23 cellular contexts compared by ENCODE assay signal in the genomic region with DNA sequence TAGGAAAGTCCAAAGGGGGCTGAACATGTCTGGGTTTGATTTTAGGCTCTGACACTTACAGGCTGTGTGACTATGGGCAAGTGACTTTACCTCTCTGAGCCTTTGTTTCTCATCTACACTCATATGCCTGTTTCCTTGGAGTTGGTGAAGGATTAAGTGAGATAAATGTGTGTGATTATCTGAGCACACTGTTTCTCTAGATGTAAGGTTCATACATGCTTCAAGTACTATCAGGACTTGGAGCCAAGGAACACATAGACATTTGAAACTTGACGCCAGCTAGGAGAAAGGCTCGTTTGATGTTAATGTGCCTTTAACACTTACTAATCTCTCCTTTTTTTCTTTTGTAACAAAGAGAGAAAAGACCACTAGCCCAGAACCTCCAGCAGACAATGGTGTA. TPM values are rescaled to one million over a fixed set of nuclear protein-coding genes. Genes with fewer than 3 reads are reported as not detected.
"Had no signal": no experiment of that assay in that cellular context is flagged by ENCODE, and none has a peak within 500 bp of the region (broad histone marks: within the 10 kb centered on the region; RNA-seq: fewer than 3 reads in every experiment).

No MANE protein-coding gene starts in this region.

- H3K27ac Mint-ChIP-seq: activated T-cell treated with anti-CD3 and anti-CD28 coated beads, Interleukin-2, amount 50 U/mL, for 72 hours; mesothelial cell of epicardium; stimulated activated effector memory CD8-positive, alpha-beta T cell treated with anti-CD3 and anti-CD28 coated beads, Interleukin-12 subunit alpha, Interleukin-12 subunit beta, amount 100 ng/mL, for 72 hours had no signal

- H3K9me3 Mint-ChIP-seq: activated naive CD4-positive, alpha-beta T cell treated with anti-CD3 and anti-CD28 coated beads, Interleukin-2, amount 50 U/mL, for 24 hours; activated T-cell treated with anti-CD3 and anti-CD28 coated beads, Interleukin-2, amount 50 U/mL, for 72 hours; mesothelial cell of epicardium; natural killer cell treated with Interleukin-12 subunit alpha and Interleukin-12 subunit beta and Interleukin-15 and Interleukin-18, amount 100 ng/mL, for 72 hours; stimulated activated effector memory CD8-positive, alpha-beta T cell treated with anti-CD3 and anti-CD28 coated beads, Interleukin-12 subunit alpha, Interleukin-12 subunit beta, amount 100 ng/mL, for 72 hours had no signal

- H3K27me3 ChIP-seq: ascending aorta, upper lobe of right lung had no signal

- H3K4me3 Mint-ChIP-seq: activated naive CD4-positive, alpha-beta T cell treated with anti-CD3 and anti-CD28 coated beads, Interleukin-2, amount 50 U/mL, for 24 hours; activated T-cell treated with anti-CD3 and anti-CD28 coated beads, Interleukin-2, amount 50 U/mL, for 72 hours; mesothelial cell of epicardium; stimulated activated effector memory CD8-positive, alpha-beta T cell treated with anti-CD3 and anti-CD28 coated beads, Interleukin-12 subunit alpha, Interleukin-12 subunit beta, amount 100 ng/mL, for 72 hours had no signal

- H3K4me1 Mint-ChIP-seq: mesothelial cell of epicardium had no signal

- H3K36me3 Mint-ChIP-seq: activated naive CD4-positive, alpha-beta T cell treated with anti-CD3 and anti-CD28 coated beads, Interleukin-2, amount 50 U/mL, for 24 hours; mesothelial cell of epicardium; natural killer cell treated with Interleukin-12 subunit alpha and Interleukin-12 subunit beta and Interleukin-15 and Interleukin-18, amount 100 ng/mL, for 72 hours had no signal

- H3K27me3 Mint-ChIP-seq: activated naive CD4-positive, alpha-beta T cell treated with anti-CD3 and anti-CD28 coated beads, Interleukin-2, amount 50 U/mL, for 24 hours; natural killer cell treated with Interleukin-12 subunit alpha and Interleukin-12 subunit beta and Interleukin-15 and Interleukin-18, amount 100 ng/mL, for 72 hours had no signal

- FAIRE-seq: keratinocyte had no signal

- H3K4me1 ChIP-seq: ascending aorta, sigmoid colon, upper lobe of right lung had no signal

- DNase-seq: activated CD4-positive, alpha-beta T cell treated with anti-CD3 and anti-CD28 coated beads for 1 hour; activated CD8-positive, alpha-beta memory T cell treated with anti-CD3 and anti-CD28 coated beads for 24 hours; activated effector memory CD4-positive, alpha-beta T cell treated with anti-CD3 and anti-CD28 coated beads, Interleukin-2, amount 50 U/mL, for 16 hours; activated T-cell treated with anti-CD3 and anti-CD28 coated beads, Interleukin-2, amount 50 U/mL, for 72 hours; erythroblast; foreskin melanocyte; glutamatergic neuron; hypothalamus; nucleus accumbens; sigmoid colon; stimulated activated CD4-positive, alpha-beta T cell treated with anti-CD3 and anti-CD28 coated beads, Interleukin-4, amount 100 ng/mL, for 24 hours; upper lobe of right lung had no signal

- H3K27ac ChIP-seq: ascending aorta, sigmoid colon, thoracic aorta, upper lobe of right lung, VCaP had no signal

- ATAC-seq: activated T-cell treated with anti-CD3 and anti-CD28 coated beads, Interleukin-2, amount 50 U/mL, for 72 hours; natural killer cell treated with Interleukin-12 subunit alpha and Interleukin-12 subunit beta and Interleukin-15 and Interleukin-18, amount 100 ng/mL, for 72 hours; stimulated activated effector memory CD8-positive, alpha-beta T cell treated with anti-CD3 and anti-CD28 coated beads, Interleukin-12 subunit alpha, Interleukin-12 subunit beta, amount 100 ng/mL, for 72 hours; upper lobe of right lung had no signal

- H3K9me3 ChIP-seq: ascending aorta, sigmoid colon, thoracic aorta, upper lobe of right lung had no signal

- H3K4me3 ChIP-seq: ascending aorta, lung, sigmoid colon, thoracic aorta, upper lobe of right lung had no signal

- H3K36me3 ChIP-seq: ascending aorta, sigmoid colon, thoracic aorta, upper lobe of right lung had no signal

RNA-seq across cellular contexts. Expression of a gene that starts 9.7 kb away (rescaled TPM):
- total RNA-seq: activated T-cell treated with anti-CD3 and anti-CD28 coated beads, Interleukin-2, amount 50 U/mL, for 72 hours; mesothelial cell of epicardium; natural killer cell treated with Interleukin-12 subunit alpha and Interleukin-12 subunit beta and Interleukin-15 and Interleukin-18, amount 100 ng/mL, for 72 hours had no signal
- polyA plus RNA-seq: keratinocyte had no signal

RNA-seq across cellular contexts. Expression of a gene that starts 13.6 kb away (rescaled TPM):
- total RNA-seq: ascending aorta; cardiac septum; lung; mesothelial cell of epicardium; natural killer cell treated with Interleukin-12 subunit alpha and Interleukin-12 subunit beta and Interleukin-15 and Interleukin-18, amount 100 ng/mL, for 72 hours; sigmoid colon; thoracic aorta; upper lobe of right lung had no signal
- polyA plus RNA-seq: adipose tissue, keratinocyte, sigmoid colon had no signal
